In genomic region chr20:611047-611842, GRCh38 we compare ENCODE assay signal across 14 cellular contexts. TPM values are rescaled to one million over a fixed set of nuclear protein-coding genes. Genes with fewer than 3 reads are reported as not detected.
A peak's percentile ranks its signal among the peaks of the same experiment; 100 is the strongest.
DNase-seq lines count a peak whose midpoint lies in the region; ATAC-seq and TF ChIP-seq lines count a peak whose summit lies in the region.
"Had no signal": no experiment of that assay in that cellular context is flagged by ENCODE, and none has a peak within 500 bp of the region (broad histone marks: within the 10 kb centered on the region; RNA-seq: fewer than 3 reads in every experiment).

No MANE protein-coding gene starts in this region.

- H3K9me3 Mint-ChIP-seq in H9 (no peaks in the 10 kb centered on the region), glutamatergic neuron (ENCODE audit: unreplicated experiment) (peaks cover 5% of the 10 kb centered on the region)

- H3K4me1 ChIP-seq in H9 (ENCODE audit: insufficient read depth, low read length) (no peaks in the 10 kb centered on the region), MM.1S (ENCODE audit: low read length) (no peaks in the 10 kb centered on the region)

- no peak overlapping the region for H2BK120ac ChIP-seq in H9 (ENCODE audit: low read depth, low read length, poor library complexity, severe bottlenecking)

- no peak overlapping the region for H4K91ac ChIP-seq in H9 (ENCODE audit: insufficient read length, low read depth, low read length)

- H2BK15ac ChIP-seq in H9 (ENCODE audit: low read depth, low read length), result no peak overlapping the region

- H4K20me1 ChIP-seq in H9 (ENCODE audit: control insufficient read depth, insufficient read depth, insufficient read length), result peaks cover 3% of the 10 kb centered on the region
- H4K20me1 ChIP-seq in MM.1S (ENCODE audit: insufficient read depth, low read length), result no peaks in the 10 kb centered on the region

- H2BK20ac ChIP-seq in H9 (ENCODE audit: low read depth, low read length, poor library complexity, severe bottlenecking), result no peak overlapping the region

- H3K18ac ChIP-seq in H9 (ENCODE audit: insufficient read length, low read depth, low read length), result no peak overlapping the region

- H4K5ac ChIP-seq in H9 (ENCODE audit: insufficient read length, low read depth, low read length), result no peak overlapping the region

- no peak overlapping the region for H2AK5ac ChIP-seq in H9 (ENCODE audit: insufficient read length, low read length)

- no peak overlapping the region for H2BK5ac ChIP-seq in H9 (ENCODE audit: insufficient read length, low read length)

- H3K27ac ChIP-seq in H9 (ENCODE audit: insufficient read length, low read depth, low read length), result no peak overlapping the region
- H3K27ac ChIP-seq in MM.1S (ENCODE audit: low read length), result no peak overlapping the region
- H3K27ac ChIP-seq: RWPE1 had no signal

- no peaks in the 10 kb centered on the region for H3K9me2 ChIP-seq in MM.1S (replicated peaks; ENCODE audit: insufficient read depth, low read length)

- H3K4me1 Mint-ChIP-seq in H9, result peaks cover 7 to 35% of the 10 kb centered on the region in 2 experiments
- peaks cover 32% of the 10 kb centered on the region for H3K4me1 Mint-ChIP-seq in glutamatergic neuron (ENCODE audit: low read depth, unreplicated experiment)

- no peak overlapping the region for H3T11ph ChIP-seq in H9 (ENCODE audit: low read length)

- no peaks in the 10 kb centered on the region for H3K36me3 ChIP-seq in MM.1S (replicated peaks; ENCODE audit: insufficient read depth, low read length)

- H3K4me2 ChIP-seq in H9 (ENCODE audit: insufficient read depth, insufficient read length, low read length), result no peak overlapping the region
- H3K4me2 ChIP-seq in MM.1S (ENCODE audit: low read depth, low read length), result no peak overlapping the region

- H2AFZ ChIP-seq in H9 (ENCODE audit: low read length), result no peak overlapping the region
- no peak overlapping the region for H2AFZ ChIP-seq in MM.1S (ENCODE audit: low read length)

- no CpG with 5 or more reads among the region's 24 CpGs for WGBS in H9 (ENCODE audit: extremely low coverage, insufficient read length, low lambda C conversion rate)

- no peak overlapping the region for H3K4ac ChIP-seq in H9 (ENCODE audit: low read depth, low read length)

- no peak overlapping the region for H3K9ac ChIP-seq in H9 (ENCODE audit: extremely low read depth, insufficient read length, low read length)
- no peak overlapping the region for H3K9ac ChIP-seq in MM.1S (ENCODE audit: low read length)

- TF ChIP-seq CTCF in H9 (conservative IDR thresholded peaks at IDR 0.05) (no peak), glutamatergic neuron (IDR thresholded peaks at IDR 0.05; ENCODE audit: partially characterized antibody, unreplicated experiment) (no peak), omental fat pad (IDR thresholded peaks at IDR 0.05) (no peak), MM.1S (IDR thresholded peaks at IDR 0.05; ENCODE audit: low read length) (no peak)

- H3F3A ChIP-seq in MM.1S (ENCODE audit: insufficient read depth, low read length), result no peaks in the 10 kb centered on the region

- H3K27ac Mint-ChIP-seq in H9 (no peak overlapping the region), glutamatergic neuron (ENCODE audit: unreplicated experiment) (no peak overlapping the region)
- H3K27ac Mint-ChIP-seq: B cell had no signal

- DNase-seq in DMS53 (lab: John Stamatoyannopoulos, UW) (peak; percentile 61), H9 (no peak), glutamatergic neuron (no peak), omental fat pad (ENCODE audit: low spot score) (no peak), MM.1S (no peak), NCI-H1048 (lab: John Stamatoyannopoulos, UW) (no peak)
- DNase-seq: activated effector memory CD4-positive, alpha-beta T cell treated with anti-CD3 and anti-CD28 coated beads, Interleukin-2, amount 50 U/mL, for 16 hours; DMS153; erythroblast; kidney; NCI-H2107 had no signal

- no peak overlapping the region for H3K4me3 ChIP-seq in MM.1S (ENCODE audit: low read length)

- no peak overlapping the region for H2BK12ac ChIP-seq in H9 (ENCODE audit: insufficient read length, low read depth, low read length)

- ATAC-seq in omental fat pad (ENCODE audit: low FRiP score) (peak; percentile 22), GM21360 (IDR thresholded peaks at IDR 0.05; ENCODE audit: unreplicated experiment) (no peak)

- H3K79me2 ChIP-seq in H9 (ENCODE audit: insufficient read depth, low read length) (no peaks in the 10 kb centered on the region), MM.1S (ENCODE audit: low read length) (no peaks in the 10 kb centered on the region)

- peaks cover 8% of the 10 kb centered on the region for H3K23me2 ChIP-seq in H9 (ENCODE audit: insufficient read length, low read depth, low read length, poor library complexity, severe bottlenecking)

- no peaks in the 10 kb centered on the region for H3K79me1 ChIP-seq in H9 (ENCODE audit: insufficient read depth, low read depth, low read length, poor library complexity, severe bottlenecking)

- H3K27me3 ChIP-seq in H9 (ENCODE audit: insufficient read depth, low read length) (peaks cover 12% of the 10 kb centered on the region; the same call in 1 of the 2 replicates), MM.1S (replicated peaks; ENCODE audit: insufficient read depth, low read length) (peaks cover 25% of the 10 kb centered on the region)

- H3K27me3 Mint-ChIP-seq in H9 (ENCODE audit: low read depth), result peaks cover 54% of the 10 kb centered on the region
- peaks cover 16% of the 10 kb centered on the region for H3K27me3 Mint-ChIP-seq in glutamatergic neuron (ENCODE audit: unreplicated experiment)

- H3K23ac ChIP-seq in H9 (ENCODE audit: insufficient read length, low read depth, low read length), result no peak overlapping the region

- H3K9me3 ChIP-seq in H9 (ENCODE audit: control insufficient read depth, low read depth, low read length) (no peaks in the 10 kb centered on the region), MM.1S (replicated peaks; ENCODE audit: insufficient read depth, low read length) (no peaks in the 10 kb centered on the region)

- H3K56ac ChIP-seq in H9 (ENCODE audit: insufficient read length, low read depth, low read length), result no peak overlapping the region

- H3K4me3 Mint-ChIP-seq in H9 (peak overlapping the region; percentile 44 to 74; a peak in 4 of 5 replicates), glutamatergic neuron (ENCODE audit: unreplicated experiment) (peak overlapping the region; percentile 77)

- H4K8ac ChIP-seq in H9 (replicated peaks; ENCODE audit: insufficient read length, low read depth, low read length), result no peak overlapping the region

- H3K36me3 Mint-ChIP-seq in H9 (ENCODE audit: insufficient read depth in 1 of 3, low read depth in 3 of 3) (0 out of 7 replicates have a peak, but pooled peaks cover 0 to 2% (median 0%) of the 10 kb centered on the region in 3 experiments), glutamatergic neuron (ENCODE audit: unreplicated experiment) (no peaks in the 10 kb centered on the region)

- H3K14ac ChIP-seq in H9 (ENCODE audit: insufficient read depth, low read length), result no peak overlapping the region; the same call in 1 of the 2 replicates

RNA-seq across cellular contexts. Expression of gene TCF15, which starts 1.1 kb away (rescaled TPM):
- total RNA-seq in H9 (2021) (2.0 and 2.7 TPM in 2 replicates), glutamatergic neuron (ENCODE audit: unreplicated experiment) (19.7 TPM), omental fat pad (10 to 100 TPM in 1 of 4 donors, 1 to 10 TPM in 3; 1.2 to 13.2 (median 2.6) TPM)
- total RNA-seq: B cell had no signal

RNA-seq across cellular contexts. Expression of gene SRXN1, which starts 41.8 kb away (rescaled TPM):
- total RNA-seq in H9 (2021) (25.7 and 26.2 TPM in 2 replicates), glutamatergic neuron (ENCODE audit: unreplicated experiment) (6.3 TPM), omental fat pad (10 to 100 TPM; 43.4 to 62.4 (median 48.5) TPM)
